ENCODE assay signal across 23 cellular contexts in genomic region chr3:145801699-145802098, GRCh38.
"Had no signal": no experiment of that assay in that cellular context is flagged by ENCODE, and none has a peak within 500 bp of the region (broad histone marks: within the 10 kb centered on the region; RNA-seq: fewer than 3 reads in every experiment).

No MANE protein-coding gene starts in this region.

- H3K4me2 ChIP-seq: SK-N-SH had no signal

- ATAC-seq: HepG2, T-cell had no signal

- H3K36me3 ChIP-seq: MG63, SJSA1 had no signal

- H3K27ac ChIP-seq: SJSA1 had no signal

- DNase-seq: IMR-90, Karpas-422, KG1, MG63, NCI-H1092, NCI-H1694 treated with DMSO at 0.1 percent for 48 hours, NCI-H1930, NCI-H2081, NCI-H2107, NCI-H2227 treated with DMSO at 0.1 percent for 48 hours, NCI-H446, NCI-H510A treated with DMSO at 0.1 percent for 48 hours, NCI-H526, NCI-H82, Right ventricle myocardium superior, RPMI8226, SIG-M5, SK-N-SH, SW 1271, T-cell had no signal

- H3K4me1 Mint-ChIP-seq: T-cell had no signal

- H3K4me3 ChIP-seq: MG63, SJSA1 had no signal

- H3K9ac ChIP-seq: SK-N-SH had no signal

- H3K27ac Mint-ChIP-seq: T-cell; T-helper 1 cell treated with Interleukin-12 subunit alpha and Interleukin-12 subunit beta and Interleukin-4 antibody, amounts not matched to agents 30 μg/mL and 1 μg/mL, for 36 hours had no signal

- H3K4me3 Mint-ChIP-seq: T-cell; T-helper 1 cell treated with Interleukin-12 subunit alpha and Interleukin-12 subunit beta and Interleukin-4 antibody, amounts not matched to agents 30 μg/mL and 1 μg/mL, for 36 hours had no signal

- H3K27me3 Mint-ChIP-seq: T-cell had no signal

- H3K9me2 ChIP-seq: SK-N-SH had no signal

- H3K9me3 Mint-ChIP-seq: T-helper 1 cell treated with Interleukin-12 subunit alpha and Interleukin-12 subunit beta and Interleukin-4 antibody, amounts not matched to agents 30 μg/mL and 1 μg/mL, for 36 hours had no signal

- H3K27me3 ChIP-seq: SJSA1 had no signal

- H3K9me3 ChIP-seq: MG63, SJSA1, SK-N-SH had no signal

- H3K36me3 Mint-ChIP-seq: T-cell had no signal
